In the genomic region with DNA sequence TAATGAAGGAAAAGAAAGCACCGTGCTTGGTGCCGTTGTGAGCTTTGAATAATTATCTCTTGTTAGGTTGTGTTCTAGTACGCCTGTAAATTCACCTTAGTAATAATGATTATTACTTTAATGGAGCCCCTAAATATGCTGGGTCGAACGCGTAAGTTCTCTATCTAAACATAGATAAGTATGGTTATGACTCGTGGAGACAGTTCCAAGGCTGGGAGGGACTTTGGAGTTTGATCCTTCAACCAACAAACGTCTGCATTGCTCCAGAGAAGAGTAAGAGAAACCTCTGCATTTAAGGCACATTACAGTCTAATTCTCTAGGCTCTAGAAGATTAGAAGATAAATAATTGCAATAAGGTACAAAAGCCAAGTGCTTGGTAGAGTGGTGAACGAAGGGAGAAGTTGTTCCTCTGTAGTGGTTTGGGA, we compare ENCODE assay signal across 8 cellular contexts. TPM values are rescaled to one million over a fixed set of nuclear protein-coding genes. Genes with fewer than 3 reads are reported as not detected.
A peak's percentile ranks its signal among the peaks of the same experiment; 100 is the strongest.
DNase-seq lines count a peak whose midpoint lies in the region; ATAC-seq and TF ChIP-seq lines count a peak whose summit lies in the region.

No MANE protein-coding gene starts in this region.

- TF ChIP-seq EP300 in sigmoid colon (IDR thresholded peaks at IDR 0.05), result no peak

- CTCF ChIA-PET in activated CD4-positive, alpha-beta memory T cell treated with anti-CD3 and anti-CD28 coated beads, Interleukin-2, amount 10 ng/mL, durations not matched to agents 7 days and 5 days (lab: Charles Lee), result interaction anchor here (1.0 to 2.3 kb wide), 5 partner anchors 15 to 120 kb away, joined by 3 to 9 read pairs (median 5); partner anchors contain the start of gene C6orf62

- intact Hi-C loops in left ventricle myocardium inferior (cut with micrococcal nuclease) (no loop called here), sigmoid colon (cut with DNase I) (loop anchor here (1.0 to 10.0 kb wide), 3 partner anchors 53 to 173 kb away; partner anchors contain the start of gene ALDH5A1)

- DNase-seq in DMS53 (lab: John Stamatoyannopoulos, UW), result peak; percentile 41
- no peak for DNase-seq in DMS53 treated with DMSO at 0.1 percent for 48 hours (lab: John Stamatoyannopoulos, UW; ENCODE audit: unreplicated experiment)
- DNase-seq in activated CD4-positive, alpha-beta memory T cell treated with anti-CD3 and anti-CD28 coated beads, Interleukin-2, amount 10 ng/mL, durations not matched to agents 7 days and 5 days, result no peak
- no peak for DNase-seq in left ventricle myocardium inferior
- no peak for DNase-seq in sigmoid colon
- no peak for DNase-seq in activated CD8-positive, alpha-beta memory T cell treated with anti-CD3 and anti-CD28 coated beads, Interleukin-2, amount 50 U/mL, for 48 hours
- no peak for DNase-seq in DMS153 treated with DMSO at 0.1 percent for 48 hours (lab: John Stamatoyannopoulos, UW; ENCODE audit: unreplicated experiment)

- H3K27me3 Mint-ChIP-seq in activated CD4-positive, alpha-beta memory T cell treated with anti-CD3 and anti-CD28 coated beads, Interleukin-2, amount 10 ng/mL, durations not matched to agents 7 days and 5 days, result no peaks in the 10 kb centered on the region

- peaks cover 17% of the 10 kb centered on the region for H3K9me3 Mint-ChIP-seq in activated CD4-positive, alpha-beta memory T cell treated with anti-CD3 and anti-CD28 coated beads, Interleukin-2, amount 10 ng/mL, durations not matched to agents 7 days and 5 days

- H3K9me3 ChIP-seq in left ventricle myocardium inferior (replicated peaks) (peaks cover 8% of the 10 kb centered on the region), sigmoid colon (no peaks in the 10 kb centered on the region)

- no peaks in the 10 kb centered on the region for H3K27me3 ChIP-seq in left ventricle myocardium inferior (ENCODE audit: low read depth)
- no peaks in the 10 kb centered on the region for H3K27me3 ChIP-seq in sigmoid colon

- POLR2A ChIA-PET in activated CD4-positive, alpha-beta memory T cell treated with anti-CD3 and anti-CD28 coated beads, Interleukin-2, amount 10 ng/mL, durations not matched to agents 7 days and 5 days (lab: Charles Lee), result interaction anchor here (0.8 to 4.0 kb wide), 12 partner anchors 10 to 471 kb away, joined by 3 to 34 read pairs (median 6); partner anchors contain the start of genes ALDH5A1, C6orf62, GMNN and KIAA0319

- no peak for TF ChIP-seq CTCF in left ventricle myocardium inferior (IDR thresholded peaks at IDR 0.05; ENCODE audit: borderline replicate concordance)
- TF ChIP-seq CTCF in sigmoid colon (IDR thresholded peaks at IDR 0.05), result no peak

- peaks cover 33% of the 10 kb centered on the region for H3K36me3 ChIP-seq in left ventricle myocardium inferior
- peaks cover 0 to 18% (median 8%) of the 10 kb centered on the region in 4 donors for H3K36me3 ChIP-seq in sigmoid colon

- H3K4me1 Mint-ChIP-seq in activated CD4-positive, alpha-beta memory T cell treated with anti-CD3 and anti-CD28 coated beads, Interleukin-2, amount 10 ng/mL, durations not matched to agents 7 days and 5 days, result peaks cover 48% of the 10 kb centered on the region

- WGBS in sigmoid colon, 2 donors, result 1% methylated on average over 9 of the region's 9 CpGs

- H3K27ac Mint-ChIP-seq in activated CD4-positive, alpha-beta memory T cell treated with anti-CD3 and anti-CD28 coated beads, Interleukin-2, amount 10 ng/mL, durations not matched to agents 7 days and 5 days, result peak overlapping the region; percentile 92

- peak overlapping the region; percentile 86 for H3K4me3 ChIP-seq in left ventricle myocardium inferior
- H3K4me3 ChIP-seq in sigmoid colon, result peak overlapping the region; percentile 76 to 97 (median 80)

- ATAC-seq in HG03196 (IDR thresholded peaks at IDR 0.05; ENCODE audit: unreplicated experiment), result peak; percentile 2

- peak overlapping the region; percentile 88 for H3K4me3 Mint-ChIP-seq in activated CD4-positive, alpha-beta memory T cell treated with anti-CD3 and anti-CD28 coated beads, Interleukin-2, amount 10 ng/mL, durations not matched to agents 7 days and 5 days

- H3K36me3 Mint-ChIP-seq in activated CD4-positive, alpha-beta memory T cell treated with anti-CD3 and anti-CD28 coated beads, Interleukin-2, amount 10 ng/mL, durations not matched to agents 7 days and 5 days (ENCODE audit: low read depth), result peaks cover 65% of the 10 kb centered on the region

- peak overlapping the region; percentile 95 for H3K27ac ChIP-seq in left ventricle myocardium inferior (replicated peaks)
- peak overlapping the region; percentile 88 to 92 (median 92) for H3K27ac ChIP-seq in sigmoid colon

- H3K4me1 ChIP-seq in left ventricle myocardium inferior (peaks cover 50% of the 10 kb centered on the region), sigmoid colon (peaks cover 0 to 32% (median 26%) of the 10 kb centered on the region in 4 donors)

- no peak for TF ChIP-seq POLR2A in sigmoid colon (IDR thresholded peaks at IDR 0.05)

RNA-seq across cellular contexts. Expression of gene ACOT13, which starts 0.5 kb away (rescaled TPM):
- 10 to 100 TPM; 19.9 to 21.1 TPM for total RNA-seq in activated CD4-positive, alpha-beta memory T cell treated with anti-CD3 and anti-CD28 coated beads, Interleukin-2, amount 10 ng/mL, durations not matched to agents 7 days and 5 days
- 59.2 TPM for total RNA-seq in left ventricle myocardium inferior
- 10 to 100 TPM in 1 of 4 donors, 1 to 10 TPM in 3; 5.3 to 11.8 (median 9.2) TPM for total RNA-seq in sigmoid colon
- polyA plus RNA-seq in sigmoid colon, result 10 to 100 TPM; 23.0 to 48.6 (median 48.1) TPM

RNA-seq across cellular contexts. Expression of gene TDP2, which starts 0.7 kb away (rescaled TPM):
- 10 to 100 TPM; 43.8 to 45.4 TPM for total RNA-seq in activated CD4-positive, alpha-beta memory T cell treated with anti-CD3 and anti-CD28 coated beads, Interleukin-2, amount 10 ng/mL, durations not matched to agents 7 days and 5 days
- total RNA-seq in left ventricle myocardium inferior (22.1 TPM), sigmoid colon (10 to 100 TPM; 30.4 to 67.6 (median 48.2) TPM)
- 100 to 1,000 TPM; 125 to 543 (median 421) TPM for polyA plus RNA-seq in sigmoid colon

RNA-seq across cellular contexts. Expression of gene KIAA0319, which starts 21.4 kb away (rescaled TPM):
- total RNA-seq in activated CD4-positive, alpha-beta memory T cell treated with anti-CD3 and anti-CD28 coated beads, Interleukin-2, amount 10 ng/mL, durations not matched to agents 7 days and 5 days, result under 1 TPM in 1 of 2 experiments, not detected in 1; 0.10 TPM
- total RNA-seq in left ventricle myocardium inferior, result not detected
- total RNA-seq in sigmoid colon, result under 1 TPM; 0.16 to 0.71 (median 0.48) TPM
- polyA plus RNA-seq in sigmoid colon, result under 1 TPM in 2 of 3 donors, not detected in 1; under 0.01 to 0.60 TPM

RNA-seq across cellular contexts. Expression of gene C6orf62, which starts 51.6 kb away (rescaled TPM):
- 100 to 1,000 TPM; 155 to 156 TPM for total RNA-seq in activated CD4-positive, alpha-beta memory T cell treated with anti-CD3 and anti-CD28 coated beads, Interleukin-2, amount 10 ng/mL, durations not matched to agents 7 days and 5 days
- total RNA-seq in left ventricle myocardium inferior (40.4 TPM), sigmoid colon (10 to 100 TPM; 27.0 to 34.2 (median 32.3) TPM)
- 10 to 100 TPM; 30.6 to 60.9 (median 37.9) TPM for polyA plus RNA-seq in sigmoid colon
